Comparison of ENCODE assay signal across 17 cellular contexts in the genomic region with DNA sequence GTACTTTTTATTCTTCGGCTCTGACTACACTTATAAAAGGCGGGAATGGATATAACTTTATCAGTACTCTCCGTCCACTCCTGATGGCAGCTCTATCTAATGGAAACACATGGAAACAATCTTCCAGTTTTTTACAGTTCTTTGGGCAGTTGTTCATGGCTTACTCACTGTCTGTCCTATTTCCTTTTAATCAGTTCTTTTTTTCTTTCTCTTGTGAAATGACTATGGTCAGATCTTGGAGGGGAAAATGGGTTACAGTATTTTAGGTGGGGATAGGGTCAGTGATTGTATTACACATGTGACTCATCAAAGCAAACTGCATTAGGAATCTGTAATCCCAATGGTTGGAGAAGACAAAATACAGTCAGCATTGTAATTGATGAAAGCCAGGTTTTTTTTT.
DNase-seq lines count a peak whose midpoint lies in the region; ATAC-seq and TF ChIP-seq lines count a peak whose summit lies in the region.
"Had no signal": no experiment of that assay in that cellular context is flagged by ENCODE, and none has a peak within 500 bp of the region (broad histone marks: within the 10 kb centered on the region; RNA-seq: fewer than 3 reads in every experiment).

No MANE protein-coding gene starts in this region.

- H3K36me3 ChIP-seq in mesenchymal stem cell (ENCODE audit: control insufficient read depth in 1 of 2, insufficient read depth in 2 of 2, low read depth in 1 of 2, low read length in 2 of 2), result peaks cover 17 to 63% of the 10 kb centered on the region in 2 experiments
- H3K36me3 ChIP-seq in MG63, result peaks cover 2% of the 10 kb centered on the region; the same call in 1 of the 2 replicates
- H3K36me3 ChIP-seq: BLaER1 treated with 17β-estradiol and CSF1 and Interleukin-3, amounts not matched to agents 10 nM and 100 nM; SJCRH30; uterus had no signal

- H3K79me1 ChIP-seq in mesenchymal stem cell (replicated peaks; ENCODE audit: low read length, poor library complexity, severe bottlenecking), result peaks cover 7% of the 10 kb centered on the region

- H2BK15ac ChIP-seq in mesenchymal stem cell (ENCODE audit: low read depth, poor library complexity, severe bottlenecking), result no peak overlapping the region

- no peak overlapping the region for H3K4ac ChIP-seq in mesenchymal stem cell (ENCODE audit: low read depth in 1 of 2, low read length in 2 of 2)

- H3K23ac ChIP-seq in mesenchymal stem cell (ENCODE audit: low read length in 2 of 2), result no peak overlapping the region

- H2BK120ac ChIP-seq in mesenchymal stem cell (ENCODE audit: low read depth, low read length), result no peak overlapping the region

- ATAC-seq in HG02571 (IDR thresholded peaks at IDR 0.05; ENCODE audit: unreplicated experiment), result no peak
- ATAC-seq: activated CD8-positive, alpha-beta T cell treated with anti-CD3 and anti-CD28 coated beads, Interleukin-2, amount 10 ng/mL, durations not matched to agents 7 days and 5 days; esophagus mucosa had no signal

- 62% methylated on average over 3 of the region's 3 CpGs for WGBS in mesenchymal stem cell

- no peak overlapping the region for H3K14ac ChIP-seq in mesenchymal stem cell (ENCODE audit: low read length in 2 of 2)

- H3K9me3 ChIP-seq in mesenchymal stem cell (ENCODE audit: control insufficient read depth, low read length), result no peaks in the 10 kb centered on the region
- no peaks in the 10 kb centered on the region for H3K9me3 ChIP-seq in MG63
- H3K9me3 ChIP-seq: SJCRH30, uterus had no signal

- H3K27me3 ChIP-seq in mesenchymal stem cell (ENCODE audit: control insufficient read depth in 1 of 2, insufficient read depth in 1 of 2, low read length in 2 of 2) (no peaks in the 10 kb centered on the region), MG63 (no peaks in the 10 kb centered on the region)
- H3K27me3 ChIP-seq: BLaER1 treated with 17β-estradiol and CSF1 and Interleukin-3, amounts not matched to agents 10 nM and 100 nM; SJCRH30; uterus had no signal

- no peak overlapping the region for H3K18ac ChIP-seq in mesenchymal stem cell (ENCODE audit: low read depth in 1 of 2, low read length in 2 of 2)

- H4K91ac ChIP-seq in mesenchymal stem cell (ENCODE audit: low read length), result no peak overlapping the region

- H4K8ac ChIP-seq in mesenchymal stem cell (ENCODE audit: low read length), result no peak overlapping the region

- H3K9ac ChIP-seq in mesenchymal stem cell (ENCODE audit: low read length), result peak overlapping the region; percentile 27
- H3K9ac ChIP-seq: BLaER1 treated with 17β-estradiol and CSF1 and Interleukin-3, amounts not matched to agents 10 nM and 100 nM had no signal

- TF ChIP-seq CTCF in AG10803 (conservative IDR thresholded peaks at IDR 0.05; ENCODE audit: low read length) (no peak), epithelial cell of esophagus (IDR thresholded peaks at IDR 0.05; ENCODE audit: insufficient read depth, low read depth, low read length, missing control alignments) (no peak)

- H2AFZ ChIP-seq in mesenchymal stem cell (ENCODE audit: low read depth, low read length), result no peak overlapping the region

- H3K4me1 ChIP-seq in mesenchymal stem cell (ENCODE audit: control insufficient read depth, insufficient read depth, low read depth, low read length), result peaks cover 7% of the 10 kb centered on the region
- H3K4me1 ChIP-seq: SJCRH30, uterus had no signal

- no peak overlapping the region for H2BK12ac ChIP-seq in mesenchymal stem cell (ENCODE audit: low read length in 2 of 2)

- H3K4me2 ChIP-seq in mesenchymal stem cell (ENCODE audit: low read length, poor library complexity, severe bottlenecking), result no peak overlapping the region
- H3K4me2 ChIP-seq: BLaER1 treated with 17β-estradiol and CSF1 and Interleukin-3, amounts not matched to agents 10 nM and 100 nM had no signal

- no peak overlapping the region for H3K27ac ChIP-seq in mesenchymal stem cell (ENCODE audit: low read length, poor library complexity, severe bottlenecking)
- H3K27ac ChIP-seq: BLaER1 treated with 17β-estradiol and CSF1 and Interleukin-3, amounts not matched to agents 10 nM and 100 nM; SJCRH30; uterus had no signal

- H3K4me3 ChIP-seq in AG10803 (ENCODE audit: low read length) (no peak overlapping the region), epithelial cell of esophagus (ENCODE audit: low read length) (no peak overlapping the region), mesenchymal stem cell (ENCODE audit: insufficient read depth in 1 of 2, low read depth in 1 of 2, low read length in 2 of 2) (peak overlapping the region in 1 of 2 experiments; percentile 12), MG63 (no peak overlapping the region)
- H3K4me3 ChIP-seq: BLaER1 treated with 17β-estradiol and CSF1 and Interleukin-3, amounts not matched to agents 10 nM and 100 nM; SJCRH30; uterus had no signal

- no peak overlapping the region for H2BK5ac ChIP-seq in mesenchymal stem cell (ENCODE audit: low read depth, low read length, poor library complexity, severe bottlenecking)

- H2AK5ac ChIP-seq in mesenchymal stem cell (ENCODE audit: low read length, severe bottlenecking), result no peak overlapping the region

- peak; percentile 92 for DNase-seq in AG10803 (ENCODE audit: low read depth)
- DNase-seq in M059J (ENCODE audit: low read depth), result peak; percentile 85
- peak; percentile 41 for DNase-seq in epithelial cell of esophagus (ENCODE audit: low read depth)
- DNase-seq in mesenchymal stem cell, result no peak
- DNase-seq in NCI-H2107 (lab: John Stamatoyannopoulos, UW), result no peak
- DNase-seq in MG63, result no peak
- no peak for DNase-seq in COR-L47 (lab: John Stamatoyannopoulos, UW)
- DNase-seq: activated CD8-positive, alpha-beta T cell treated with anti-CD3 and anti-CD28 coated beads, Interleukin-2, amount 10 ng/mL, durations not matched to agents 7 days and 5 days; activated effector memory CD4-positive, alpha-beta T cell treated with Interleukin-2 at 50 U/mL for 16 hours; H9; NCI-H2081 treated with DMSO at 0.1 percent for 48 hours; posterior cingulate gyrus; SJCRH30; uterus had no signal

Comparison
In these comparisons a context has a peak if more than half of its experiments do, and no peak if none do; other contexts are left out.
1. DNase-seq: peak in AG10803 (single experiment), M059J (single experiment) and epithelial cell of esophagus (single experiment); none in mesenchymal stem cell (single experiment), NCI-H2107 (single experiment), MG63 (single experiment) and COR-L47 (single experiment).